8 cellular contexts compared by ENCODE assay signal in the genomic region with DNA sequence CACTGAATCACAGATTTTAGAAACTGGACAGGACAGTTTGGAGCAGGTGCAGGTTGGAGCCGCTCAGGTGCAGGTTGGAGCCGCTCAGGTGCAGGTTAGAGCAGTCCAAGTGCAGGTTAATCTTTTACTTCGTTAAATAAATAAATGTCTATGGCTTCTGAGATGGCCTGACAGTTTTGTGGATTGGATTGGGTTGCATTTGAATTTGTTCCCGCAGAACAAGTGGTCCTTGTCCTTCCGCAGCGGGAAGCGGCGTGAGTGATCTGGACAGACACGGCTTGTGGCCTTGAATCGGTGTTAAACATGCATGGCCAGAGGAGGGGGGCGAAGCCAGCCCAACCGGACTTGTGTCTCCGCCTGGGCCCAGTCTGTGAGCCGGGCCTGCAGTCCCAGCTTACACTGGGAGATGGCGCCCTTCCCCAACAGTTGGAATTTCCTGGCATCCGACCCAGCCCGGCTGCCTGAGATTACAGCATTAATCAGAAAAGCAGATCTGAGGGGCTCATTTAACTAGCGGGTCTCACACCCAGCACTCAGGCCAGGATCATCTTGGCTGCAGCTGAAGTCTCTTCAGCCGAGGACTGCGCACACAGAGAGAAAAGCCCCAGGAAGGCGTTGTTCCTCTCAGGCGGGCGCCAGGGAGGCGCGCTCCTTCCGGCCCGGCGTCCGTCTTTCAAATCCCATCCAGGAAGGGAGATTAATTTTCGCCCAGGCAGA. TPM values are rescaled to one million over a fixed set of nuclear protein-coding genes. Genes with fewer than 3 reads are reported as not detected.
DNase-seq lines count a peak whose midpoint lies in the region; ATAC-seq, FAIRE-seq and TF ChIP-seq lines count a peak whose summit lies in the region.

No MANE protein-coding gene starts in this region.

- peaks cover 39% of the 10 kb centered on the region for H3K27me3 ChIP-seq in AG04450 (ENCODE audit: control insufficient read depth, insufficient read depth, low read length)

- POLR2A ChIA-PET in AG04450 (lab: Yijun Ruan, JAX): no interaction called here

- peak; percentile 6 for DNase-seq in AG04450 (ENCODE audit: low read depth, low spot score)
- DNase-seq in GM18507 (ENCODE audit: extremely low spot score, insufficient read length, low read depth): peak; percentile 39
- DNase-seq in NCI-H69 (lab: John Stamatoyannopoulos, UW): peak; percentile 85
- DNase-seq in amniotic epithelial cell (ENCODE audit: low read depth): peak; percentile 44
- peak; percentile 86 for DNase-seq in left ventricle myocardium superior
- DNase-seq in putamen (ENCODE audit: low spot score): peak; percentile 67
- DNase-seq in immature natural killer cell: no peak
- no peak for DNase-seq in NCI-H446 treated with DMSO at 0.1 percent for 48 hours (lab: John Stamatoyannopoulos, UW)

- H3K27ac ChIP-seq in AG04450 (ENCODE audit: low read depth, low read length): no peak overlapping the region

- peak overlapping the region in 1 of 5 donors; percentile 6 for H3K4me3 Mint-ChIP-seq in immature natural killer cell

- peak; percentile 80 for ATAC-seq in left ventricle myocardium superior

- no peaks in the 10 kb centered on the region for H3K36me3 Mint-ChIP-seq in immature natural killer cell

- peaks cover 4 to 30% (median 14%) of the 10 kb centered on the region in 3 donors for H3K27me3 Mint-ChIP-seq in immature natural killer cell (ENCODE audit: low read depth in 3 of 3)

- no peak for FAIRE-seq in GM18507 (lab: Jason Lieb, UNC)

- TF ChIP-seq CTCF in AG04450 (IDR thresholded peaks at IDR 0.05; ENCODE audit: low read depth, low read length): peak; percentile 78

- intact Hi-C loops in left ventricle myocardium superior (cut with micrococcal nuclease): loop anchor here (5.0 to 10.0 kb wide), 2 partner anchors 256 to 329 kb away; no protein-coding TSS in a partner anchor

- H3K9me3 ChIP-seq in AG04450 (ENCODE audit: control insufficient read depth, insufficient read depth, low read length): no peaks in the 10 kb centered on the region; the same call in 1 of the 2 replicates

- no peak overlapping the region for H3K4me3 ChIP-seq in AG04450 (ENCODE audit: low read depth, low read length)

- no peaks in the 10 kb centered on the region for H3K9me3 Mint-ChIP-seq in immature natural killer cell

- H3K27ac Mint-ChIP-seq in immature natural killer cell: no peak overlapping the region

- CTCF ChIA-PET in AG04450 (lab: Charles Lee): interaction anchor here (0.5 to 1.4 kb wide), 8 partner anchors 15 to 1129 kb away, joined by 3 to 10 read pairs (median 4); no protein-coding TSS in a partner anchor

- peaks cover 0 to 7% of the 10 kb centered on the region in 2 donors for H3K4me1 Mint-ChIP-seq in immature natural killer cell

RNA-seq across cellular contexts. Expression of gene OLFM1, which starts 1.5 kb away (rescaled TPM):
- polyA plus RNA-seq in AG04450 (2011; rRNA removed) (0.11 and 0.16 TPM in 2 replicates), immature natural killer cell (not detected)
- 0.09 and 0.18 TPM in 2 replicates for polyA minus RNA-seq in AG04450 (2011; rRNA and poly(A)+ RNA removed)
- 12.5 TPM for total RNA-seq in left ventricle myocardium superior

Comparison
In these comparisons a context has a peak if more than half of its experiments do, and no peak if none do; other contexts are left out.
1. DNase-seq: peak in AG04450 (single experiment), GM18507 (single experiment), NCI-H69 (single experiment), amniotic epithelial cell (single experiment), left ventricle myocardium superior (single experiment) and putamen (single experiment); none in immature natural killer cell (0 of 3) and NCI-H446 treated with DMSO at 0.1 percent for 48 hours (single experiment).